39 cellular contexts compared by ENCODE assay signal in the genomic region with DNA sequence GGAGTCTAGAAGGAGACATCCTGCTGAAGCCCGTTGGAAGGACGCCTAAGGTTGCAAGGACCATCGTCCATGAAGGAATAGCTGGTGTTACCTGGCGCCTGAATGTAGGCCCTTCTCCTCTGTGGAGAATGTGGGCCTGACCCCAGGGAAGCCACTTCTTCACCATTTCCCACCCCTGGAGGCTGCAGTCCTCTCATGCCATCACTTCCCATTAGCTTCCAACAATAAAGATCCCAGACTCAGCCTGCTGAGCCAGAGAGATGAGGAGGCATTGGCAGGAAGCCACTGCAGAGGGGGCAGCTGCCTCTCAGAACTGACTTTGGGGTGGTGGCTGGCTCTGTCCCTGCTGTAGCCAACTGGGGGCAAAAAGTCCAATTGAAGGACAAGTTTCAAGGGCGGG. TPM values are rescaled to one million over a fixed set of nuclear protein-coding genes. Genes with fewer than 3 reads are reported as not detected.
"Had no signal": no experiment of that assay in that cellular context is flagged by ENCODE, and none has a peak within 500 bp of the region (broad histone marks: within the 10 kb centered on the region; RNA-seq: fewer than 3 reads in every experiment).

No MANE protein-coding gene starts in this region.

- H3K4me3 Mint-ChIP-seq: activated CD4-positive, alpha-beta memory T cell treated with anti-CD3 and anti-CD28 coated beads, Interleukin-2, amount 10 ng/mL, durations not matched to agents 7 days and 5 days; activated CD8-positive, alpha-beta memory T cell treated with anti-CD3 and anti-CD28 coated beads, Interleukin-2, amount 10 ng/mL, durations not matched to agents 7 days and 5 days; activated naive CD8-positive, alpha-beta T cell treated with anti-CD3 and anti-CD28 coated beads for 36 hours; activated T-cell treated with anti-CD3 and anti-CD28 coated beads, Interleukin-2, amount 50 U/mL, for 72 hours; activated T-helper 17 cell treated with anti-CD3 and anti-CD28 coated beads, Interleukin-2, amount 50 U/mL, for 72 hours had no signal

- H3K27me3 ChIP-seq: ascending aorta, cardiac muscle cell, Peyer's patch, SJSA1 had no signal

- H3K27me3 Mint-ChIP-seq: activated naive CD8-positive, alpha-beta T cell treated with anti-CD3 and anti-CD28 coated beads for 36 hours had no signal

- H3K4me3 ChIP-seq: ascending aorta, cardiac muscle cell, K562, Peyer's patch, SJSA1 had no signal

- H3K9me3 ChIP-seq: ascending aorta, Peyer's patch, SJSA1 had no signal

- ATAC-seq: activated CD8-positive, alpha-beta memory T cell treated with anti-CD3 and anti-CD28 coated beads, Interleukin-2, amount 10 ng/mL, durations not matched to agents 7 days and 5 days; activated T-cell treated with anti-CD3 and anti-CD28 coated beads, Interleukin-2, amount 50 U/mL, for 72 hours; activated T-helper 17 cell treated with anti-CD3 and anti-CD28 coated beads, Interleukin-2, amount 50 U/mL, for 72 hours; K562; PC-3 had no signal

- H3K4me1 Mint-ChIP-seq: activated T-helper 17 cell treated with anti-CD3 and anti-CD28 coated beads, Interleukin-2, amount 50 U/mL, for 72 hours had no signal

- H3K27ac Mint-ChIP-seq: activated CD4-positive, alpha-beta memory T cell treated with anti-CD3 and anti-CD28 coated beads, Interleukin-2, amount 10 ng/mL, durations not matched to agents 7 days and 5 days; activated CD8-positive, alpha-beta memory T cell treated with anti-CD3 and anti-CD28 coated beads, Interleukin-2, amount 10 ng/mL, durations not matched to agents 7 days and 5 days; activated naive CD8-positive, alpha-beta T cell treated with anti-CD3 and anti-CD28 coated beads for 36 hours; activated T-cell treated with anti-CD3 and anti-CD28 coated beads, Interleukin-2, amount 50 U/mL, for 72 hours; activated T-helper 17 cell treated with anti-CD3 and anti-CD28 coated beads, Interleukin-2, amount 50 U/mL, for 72 hours had no signal

- H3K9me3 Mint-ChIP-seq: activated CD4-positive, alpha-beta memory T cell treated with anti-CD3 and anti-CD28 coated beads, Interleukin-2, amount 10 ng/mL, durations not matched to agents 7 days and 5 days; activated naive CD8-positive, alpha-beta T cell treated with anti-CD3 and anti-CD28 coated beads for 36 hours; activated T-cell treated with anti-CD3 and anti-CD28 coated beads, Interleukin-2, amount 50 U/mL, for 72 hours; activated T-helper 17 cell treated with anti-CD3 and anti-CD28 coated beads, Interleukin-2, amount 50 U/mL, for 72 hours had no signal

- H3K27ac ChIP-seq: ascending aorta, cardiac muscle cell, Peyer's patch, SJSA1, WERI-Rb-1 had no signal

- H3K36me3 ChIP-seq: ascending aorta, cardiac muscle cell, Peyer's patch, SJSA1, WERI-Rb-1 had no signal

- DNase-seq: activated CD4-positive, alpha-beta memory T cell treated with anti-CD3 and anti-CD28 coated beads, Interleukin-2, amount 10 ng/mL, durations not matched to agents 7 days and 5 days; activated CD4-positive, alpha-beta T cell treated with anti-CD3 and anti-CD28 coated beads for 1 hour; activated CD4-positive, alpha-beta T cell treated with anti-CD3 and anti-CD28 coated beads for 48 hours; activated CD4-positive, CD25-positive, alpha-beta regulatory T cell; activated CD8-positive, alpha-beta memory T cell treated with anti-CD3 and anti-CD28 coated beads, Interleukin-2, amount 10 ng/mL, durations not matched to agents 7 days and 5 days; activated CD8-positive, alpha-beta memory T cell treated with anti-CD3 and anti-CD28 coated beads, Interleukin-2, amount 50 U/mL, for 48 hours; activated effector memory CD4-positive, alpha-beta T cell treated with anti-CD3 and anti-CD28 coated beads, Interleukin-2, amount 50 U/mL, for 16 hours; activated naive CD4-positive, alpha-beta T cell; activated naive CD4-positive, alpha-beta T cell treated with anti-CD3 and anti-CD28 coated beads, Interleukin-2, amount 50 U/mL, for 16 hours; activated naive CD8-positive, alpha-beta T cell treated with anti-CD3 and anti-CD28 coated beads for 36 hours; activated T-cell treated with anti-CD3 and anti-CD28 coated beads, Interleukin-2, amount 50 U/mL, for 1 hour; activated T-cell treated with anti-CD3 and anti-CD28 coated beads, Interleukin-2, amount 50 U/mL, for 72 hours; amniotic stem cell; NCI-H1092 treated with DMSO at 0.1 percent for 48 hours; NCI-H1417; NCI-H146; NCI-H187; NCI-H2081; NCI-H2171 treated with DMSO at 0.1 percent for 48 hours; NCI-H2227 treated with DMSO at 0.1 percent for 48 hours; NCI-H446; NCI-H510A treated with DMSO at 0.1 percent for 48 hours; NCI-H526 treated with DMSO at 0.1 percent for 48 hours; NCI-H82; NK-92 treated with Interleukin-12 subunit alpha and Interleukin-12 subunit beta, amount 100 ng/mL, for 24 hours; PC-3; Peyer's patch; RPMI8226; SHP77 treated with DMSO at 0.1 percent for 48 hours; SW 1271; T1000; WERI-Rb-1 had no signal

- H3K36me3 Mint-ChIP-seq: activated CD8-positive, alpha-beta memory T cell treated with anti-CD3 and anti-CD28 coated beads, Interleukin-2, amount 10 ng/mL, durations not matched to agents 7 days and 5 days; activated naive CD8-positive, alpha-beta T cell treated with anti-CD3 and anti-CD28 coated beads for 36 hours had no signal

RNA-seq across cellular contexts. Expression of gene KCNE2, which starts 21.3 kb away (rescaled TPM):
- total RNA-seq: activated CD4-positive, alpha-beta memory T cell treated with anti-CD3 and anti-CD28 coated beads, Interleukin-2, amount 10 ng/mL, durations not matched to agents 7 days and 5 days; activated CD8-positive, alpha-beta memory T cell treated with anti-CD3 and anti-CD28 coated beads, Interleukin-2, amount 10 ng/mL, durations not matched to agents 7 days and 5 days; activated naive CD8-positive, alpha-beta T cell treated with anti-CD3 and anti-CD28 coated beads for 36 hours; activated T-helper 17 cell treated with anti-CD3 and anti-CD28 coated beads, Interleukin-2, amount 50 U/mL, for 72 hours; ascending aorta; K562; PC-3; Peyer's patch; SJSA1; T-helper 1 cell treated with Interleukin-12 subunit alpha and Interleukin-12 subunit beta and Interleukin-4 antibody, amounts not matched to agents 30 ng/mL and 1 ng/mL, for 36 hours; T-helper 2 cell treated with Interferon-gamma antibody and Interleukin-4, amounts not matched to agents 100 ng/mL and 5 ng/mL, for 36 hours had no signal
- polyA plus RNA-seq: K562 had no signal

RNA-seq across cellular contexts. Expression of gene SMIM11, which starts 32.8 kb away (rescaled TPM):
- total RNA-seq: ascending aorta had no signal
